In genomic region chr1:209769171-209769904, GRCh38 we compare ENCODE assay signal across 1 cellular context.
TF ChIP-seq lines count a peak whose summit lies in the region.

No MANE protein-coding gene starts in this region.

TF ChIP-seq in GM12878, 131 proteins besides CTCF, POLR2A, EP300 and RAD21 (continued from another document):
- peak in 1 of 2 experiments; percentile 83; a peak in 2 of 4 replicates for TF ChIP-seq ETV6 (conservative IDR thresholded peaks at IDR 0.05 in 1 of 2, IDR thresholded peaks at IDR 0.05 in 1 of 2; ENCODE audit: borderline replicate concordance in 1 of 2, low read depth in 1 of 2)
- TF ChIP-seq MYB (IDR thresholded peaks at IDR 0.05; ENCODE audit: borderline replicate concordance, low read depth, low read length) = no peak
- no peak for TF ChIP-seq RB1 (IDR thresholded peaks at IDR 0.05; ENCODE audit: borderline replicate concordance)
- TF ChIP-seq CBX5 (IDR thresholded peaks at IDR 0.05; ENCODE audit: low read depth) = no peak
- TF ChIP-seq SREBF1 (IDR thresholded peaks at IDR 0.05; ENCODE audit: low read length) = no peak
- no peak for TF ChIP-seq SP1 (IDR thresholded peaks at IDR 0.05; ENCODE audit: low read depth, low read length)
- TF ChIP-seq SMARCA5 (IDR thresholded peaks at IDR 0.05) = 0 out of 2 replicates have a peak, but pooled peaks have one; percentile 13
- no peak for TF ChIP-seq ZNF274 (IDR thresholded peaks at IDR 0.05; ENCODE audit: insufficient read depth, insufficient read length)
- TF ChIP-seq GATAD2B (conservative IDR thresholded peaks at IDR 0.05; ENCODE audit: low read depth) = peak; percentile 77
- TF ChIP-seq CHD4 (IDR thresholded peaks at IDR 0.05) = no peak
- no peak for TF ChIP-seq ELK1 (IDR thresholded peaks at IDR 0.05; ENCODE audit: low read depth, low read length)
- TF ChIP-seq MEF2A (IDR thresholded peaks at IDR 0.05; ENCODE audit: insufficient read depth, low read depth, low read length) = peak; percentile 96
- peak; percentile 45; the same call in 1 of the 2 replicates for TF ChIP-seq POLR2AphosphoS2 (IDR thresholded peaks at IDR 0.05; ENCODE audit: low read depth, low read length)
- TF ChIP-seq IRF5 (IDR thresholded peaks at IDR 0.05; ENCODE audit: borderline replicate concordance) = no peak
- TF ChIP-seq REST (IDR thresholded peaks at IDR 0.05; ENCODE audit: low read depth, low read length) = no peak
